In genomic region chr11:76291576-76292526, GRCh38 we compare ENCODE assay signal across 15 cellular contexts.
A peak's percentile ranks its signal among the peaks of the same experiment; 100 is the strongest.
DNase-seq lines count a peak whose midpoint lies in the region; ATAC-seq and TF ChIP-seq lines count a peak whose summit lies in the region.
"Had no signal": no experiment of that assay in that cellular context is flagged by ENCODE, and none has a peak within 500 bp of the region (broad histone marks: within the 10 kb centered on the region; RNA-seq: fewer than 3 reads in every experiment).

No MANE protein-coding gene starts in this region.

- TF ChIP-seq CTCF in GM12875 (IDR thresholded peaks at IDR 0.05; ENCODE audit: borderline replicate concordance, insufficient read depth, low read depth, low read length) (0 out of 2 replicates have a peak, but pooled peaks have one; percentile 5), endodermal cell (conservative IDR thresholded peaks at IDR 0.05) (peak; percentile 21)

- H3K4me3 ChIP-seq in GM12875 (ENCODE audit: low read depth, low read length) (no peak overlapping the region), endodermal cell (ENCODE audit: low read length) (no peak overlapping the region)
- H3K4me3 ChIP-seq: uterus had no signal

- no peak overlapping the region for H3K27ac Mint-ChIP-seq in endodermal cell
- H3K27ac Mint-ChIP-seq: activated T-cell treated with anti-CD3 and anti-CD28 coated beads, Interleukin-2, amount 50 U/mL, for 72 hours had no signal

- H3K27ac ChIP-seq in endodermal cell (ENCODE audit: low read depth, low read length): no peak overlapping the region
- H3K27ac ChIP-seq: KMS-11, uterus had no signal

- DNase-seq in ACHN (peak; percentile 74), NCI-H345 (lab: John Stamatoyannopoulos, UW) (peak; percentile 93), endodermal cell (peak; percentile 39), NCI-H526 treated with DMSO at 0.1 percent for 48 hours (lab: John Stamatoyannopoulos, UW) (no peak), HCEC 1CT (no peak)
- DNase-seq: activated CD4-positive, alpha-beta T cell treated with anti-CD3 and anti-CD28 coated beads for 1 hour; activated T-cell treated with anti-CD3 and anti-CD28 coated beads, Interleukin-2, amount 50 U/mL, for 72 hours; effector CD8-positive, alpha-beta T cell; GF-D8; occipital lobe; uterus had no signal

- in situ Hi-C loops in ACHN (cut with HindIII; ENCODE audit: low pct_ligation_motif_present, low pct_unique_long_range_greater_than_20kb, low sequenced_read_pairs): no loop called here

- peaks cover 5% of the 10 kb centered on the region for H3K27me3 Mint-ChIP-seq in endodermal cell (ENCODE audit: insufficient read depth)

- H3K9me3 ChIP-seq in endodermal cell (ENCODE audit: control insufficient read depth, low read length): no peaks in the 10 kb centered on the region
- H3K9me3 ChIP-seq: uterus had no signal

- H3K9me3 Mint-ChIP-seq in endodermal cell: no peaks in the 10 kb centered on the region
- H3K9me3 Mint-ChIP-seq: activated T-cell treated with anti-CD3 and anti-CD28 coated beads, Interleukin-2, amount 50 U/mL, for 72 hours had no signal

- no peak overlapping the region for H3K9ac ChIP-seq in endodermal cell (ENCODE audit: extremely low read depth, low read length, poor library complexity, severe bottlenecking)
- H3K9ac ChIP-seq: KMS-11 had no signal

- no peaks in the 10 kb centered on the region for H3K36me3 ChIP-seq in endodermal cell (ENCODE audit: control insufficient read depth, insufficient read depth, low read length)
- H3K36me3 ChIP-seq: uterus had no signal

- no peaks in the 10 kb centered on the region for H3K4me1 ChIP-seq in endodermal cell (ENCODE audit: control insufficient read depth, insufficient read depth, low read length)
- H3K4me1 ChIP-seq: uterus had no signal

- WGBS in endodermal cell (ENCODE audit: insufficient coverage in 1 of 2, insufficient read length in 1 of 2), 2 experiments: 90 to 93% methylated on average over 22 to 24 of the region's 24 CpGs

- no peaks in the 10 kb centered on the region for H3K27me3 ChIP-seq in endodermal cell (ENCODE audit: control insufficient read depth, insufficient read depth, low read length, poor library complexity, severe bottlenecking)
- H3K27me3 ChIP-seq: uterus had no signal

- no peaks in the 10 kb centered on the region for H3K36me3 Mint-ChIP-seq in endodermal cell (ENCODE audit: low read depth)

- no peaks in the 10 kb centered on the region for H3K4me1 Mint-ChIP-seq in endodermal cell

- no peak overlapping the region for H3K4me3 Mint-ChIP-seq in endodermal cell

- ATAC-seq in HG02642 (IDR thresholded peaks at IDR 0.05; ENCODE audit: poor library complexity, unreplicated experiment) (no peak), GM18867 (IDR thresholded peaks at IDR 0.05; ENCODE audit: unreplicated experiment) (no peak)
- ATAC-seq: activated T-cell treated with anti-CD3 and anti-CD28 coated beads, Interleukin-2, amount 50 U/mL, for 72 hours had no signal

Comparison
In these comparisons a context has a peak if more than half of its experiments do, and no peak if none do; other contexts are left out.
1. DNase-seq: peak in ACHN (single experiment), NCI-H345 (single experiment) and endodermal cell (single experiment); none in NCI-H526 treated with DMSO at 0.1 percent for 48 hours (single experiment) and HCEC 1CT (single experiment).